In genomic region chr6:35090734-35091133, GRCh38 we compare ENCODE assay signal across 1 cellular context.
TF ChIP-seq lines count a peak whose summit lies in the region.

No MANE protein-coding gene starts in this region.

TF ChIP-seq in IMR-90, 13 proteins besides CTCF, POLR2A, EP300 and RAD21 (continued from another document):
- TF ChIP-seq RFX5 (IDR thresholded peaks at IDR 0.05; ENCODE audit: low read depth, low read length) (no peak), ELK1 (IDR thresholded peaks at IDR 0.05; ENCODE audit: borderline replicate concordance, low read depth, low read length) (no peak), MXI1 (IDR thresholded peaks at IDR 0.05; ENCODE audit: borderline replicate concordance, low read depth, low read length) (no peak), FOS (IDR thresholded peaks at IDR 0.05; ENCODE audit: low read depth, low read length) (no peak), RCOR1 (IDR thresholded peaks at IDR 0.05; ENCODE audit: insufficient replicate concordance, low read length) (no peak), SMC3 (IDR thresholded peaks at IDR 0.05; ENCODE audit: low read depth, low read length) (no peak), BHLHE40 (IDR thresholded peaks at IDR 0.05; ENCODE audit: low read depth, low read length) (no peak)
- TF ChIP-seq, protein P1, sequence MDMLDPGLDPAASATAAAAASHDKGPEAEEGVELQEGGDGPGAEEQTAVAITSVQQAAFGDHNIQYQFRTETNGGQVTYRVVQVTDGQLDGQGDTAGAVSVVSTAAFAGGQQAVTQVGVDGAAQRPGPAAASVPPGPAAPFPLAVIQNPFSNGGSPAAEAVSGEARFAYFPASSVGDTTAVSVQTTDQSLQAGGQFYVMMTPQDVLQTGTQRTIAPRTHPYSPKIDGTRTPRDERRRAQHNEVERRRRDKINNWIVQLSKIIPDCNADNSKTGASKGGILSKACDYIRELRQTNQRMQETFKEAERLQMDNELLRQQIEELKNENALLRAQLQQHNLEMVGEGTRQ (IDR thresholded peaks at IDR 0.05; ENCODE audit: low read depth, low read length): no peak
TF ChIP-seq in IMR-90: peak in this region for 0.
